Comparison of ENCODE assay signal across 16 cellular contexts in genomic region chr16:67988675-67989074, GRCh38. TPM values are rescaled to one million over a fixed set of nuclear protein-coding genes. Genes with fewer than 3 reads are reported as not detected.
"Had no signal": no experiment of that assay in that cellular context is flagged by ENCODE, and none has a peak within 500 bp of the region (broad histone marks: within the 10 kb centered on the region; RNA-seq: fewer than 3 reads in every experiment).

No MANE protein-coding gene starts in this region.

- ATAC-seq: left colon had no signal

- H3K4me3 ChIP-seq: ascending aorta, esophagus squamous epithelium, prostate gland, sigmoid colon, stomach had no signal

- H3K9me3 ChIP-seq: ascending aorta, esophagus squamous epithelium, prostate gland, sigmoid colon, stomach had no signal

- H3K27ac ChIP-seq: ascending aorta, esophagus squamous epithelium, prostate gland, sigmoid colon, stomach had no signal

- H3K36me3 Mint-ChIP-seq: naive B cell had no signal

- H3K9me3 Mint-ChIP-seq: naive B cell had no signal

- DNase-seq: activated CD4-positive, alpha-beta T cell treated with anti-CD3 and anti-CD28 coated beads for 48 hours; activated CD8-positive, alpha-beta memory T cell treated with anti-CD3 and anti-CD28 coated beads for 24 hours; esophagus squamous epithelium; foreskin fibroblast; head of caudate nucleus; left colon; naive B cell; sigmoid colon; stimulated activated CD4-positive, alpha-beta T cell treated with anti-CD3 and anti-CD28 coated beads, Interleukin-12 subunit alpha, Interleukin-12 subunit beta, amount 100 ng/mL, for 4 hours; stimulated activated CD4-positive, alpha-beta T cell treated with anti-CD3 and anti-CD28 coated beads, Interleukin-2, amount 100 ng/mL, for 48 hours; stimulated activated CD8-positive, alpha-beta memory T cell treated with anti-CD3 and anti-CD28 coated beads, Interleukin-4, amount 100 ng/mL, for 48 hours; stomach had no signal

- H3K27me3 Mint-ChIP-seq: naive B cell had no signal

- H3K27me3 ChIP-seq: ascending aorta, esophagus squamous epithelium, sigmoid colon, stomach had no signal

- H3K36me3 ChIP-seq: ascending aorta, esophagus squamous epithelium, prostate gland, sigmoid colon, stomach had no signal

RNA-seq across cellular contexts. Expression of gene DPEP3, which starts 8.4 kb away (rescaled TPM):
- total RNA-seq: ascending aorta, esophagus squamous epithelium, stomach, urinary bladder had no signal

RNA-seq across cellular contexts. Expression of gene DPEP2NB, which starts 27.0 kb away (rescaled TPM):
- total RNA-seq: ascending aorta, esophagus squamous epithelium, left colon, omental fat pad, sigmoid colon, stomach, urinary bladder had no signal
